Comparison of ENCODE assay signal across 1 cellular context in genomic region chr15:101133181-101133460, GRCh38.
TF ChIP-seq lines count a peak whose summit lies in the region.

No MANE protein-coding gene starts in this region.

TF ChIP-seq in IMR-90, 13 proteins besides CTCF, POLR2A, EP300 and RAD21:
- TF ChIP-seq ELK1 (IDR thresholded peaks at IDR 0.05; ENCODE audit: borderline replicate concordance, low read depth, low read length) (no peak), NFE2L2 (IDR thresholded peaks at IDR 0.05; ENCODE audit: low read depth, low read length) (no peak), CEBPB (IDR thresholded peaks at IDR 0.05; ENCODE audit: low read depth, low read length) (no peak), CHD1 (IDR thresholded peaks at IDR 0.05; ENCODE audit: low read depth, low read length) (no peak), SMC3 (IDR thresholded peaks at IDR 0.05; ENCODE audit: low read depth, low read length) (no peak), MAZ (IDR thresholded peaks at IDR 0.05; ENCODE audit: borderline replicate concordance, low read depth, low read length) (no peak), BHLHE40 (IDR thresholded peaks at IDR 0.05; ENCODE audit: low read depth, low read length) (no peak), RFX5 (IDR thresholded peaks at IDR 0.05; ENCODE audit: low read depth, low read length) (no peak), MAFK (IDR thresholded peaks at IDR 0.05; ENCODE audit: low read depth, low read length) (no peak), FOS (IDR thresholded peaks at IDR 0.05; ENCODE audit: low read depth, low read length) (no peak), USF2 (IDR thresholded peaks at IDR 0.05; ENCODE audit: low read depth, low read length) (no peak), RCOR1 (IDR thresholded peaks at IDR 0.05; ENCODE audit: insufficient replicate concordance, low read length) (no peak), MXI1 (IDR thresholded peaks at IDR 0.05; ENCODE audit: borderline replicate concordance, low read depth, low read length) (no peak)
